In the genomic region with DNA sequence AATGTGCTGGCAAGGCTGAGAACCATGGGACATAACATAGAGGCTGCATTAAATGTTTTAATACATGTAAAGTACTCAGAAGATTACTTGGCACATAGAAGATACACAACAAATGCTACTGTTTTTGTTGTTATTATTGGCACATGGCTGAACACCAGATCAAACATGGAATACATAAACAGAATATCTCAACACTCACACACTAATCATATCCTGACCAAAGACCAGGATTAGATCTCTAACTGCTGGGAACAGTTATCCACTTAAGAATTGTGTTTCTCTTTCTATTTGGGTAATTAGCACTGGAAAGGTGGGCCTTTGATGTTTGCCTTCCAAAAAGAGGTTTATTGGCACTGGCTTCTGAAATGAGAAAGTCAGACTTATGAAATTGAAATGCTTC, we compare ENCODE assay signal across 18 cellular contexts.
DNase-seq lines count a peak whose midpoint lies in the region; ATAC-seq, FAIRE-seq and TF ChIP-seq lines count a peak whose summit lies in the region.
"Had no signal": no experiment of that assay in that cellular context is flagged by ENCODE, and none has a peak within 500 bp of the region (broad histone marks: within the 10 kb centered on the region; RNA-seq: fewer than 3 reads in every experiment).

No MANE protein-coding gene starts in this region.

- intact Hi-C loops in HepG2 (cut with micrococcal nuclease; ENCODE audit: unreplicated experiment) (no loop called here), right lobe of liver (cut with DNase I) (no loop called here)

- peak; percentile 14 for DNase-seq in NCI-H2029 treated with DMSO at 0.1 percent for 48 hours (lab: John Stamatoyannopoulos, UW)
- no peak for DNase-seq in NCI-H2029 (lab: John Stamatoyannopoulos, UW)
- DNase-seq in HepG2 (ENCODE audit: low spot score): no peak
- DNase-seq in right lobe of liver: no peak
- DNase-seq in astrocyte (ENCODE audit: low read depth): no peak
- DNase-seq in SKM-1 treated with dmso at 0.1 percent for 144 hours (lab: John Stamatoyannopoulos, UW; ENCODE audit: unreplicated experiment): no peak
- DNase-seq: 8988T; CD4-positive, alpha-beta memory T cell; DMS153; DMS79; GDM1; GM23248 had no signal

- CTCF ChIA-PET in HepG2 (lab: Yijun Ruan, JAX; ENCODE audit: low intra/inter-chr PET ratio, low total read pairs): no interaction called here

- no peak for TF ChIP-seq CTCF in HepG2 (CRISPR knock-in tag; IDR thresholded peaks at IDR 0.05)
- TF ChIP-seq CTCF in right lobe of liver (IDR thresholded peaks at IDR 0.05): no peak
- no peak for TF ChIP-seq CTCF in astrocyte (IDR thresholded peaks at IDR 0.05; ENCODE audit: insufficient read depth, low read depth, low read length)

- H3K36me3 Mint-ChIP-seq in astrocyte (ENCODE audit: low read depth, unreplicated experiment): no peaks in the 10 kb centered on the region
- H3K36me3 Mint-ChIP-seq: CD14-positive monocyte; CD4-positive, alpha-beta memory T cell had no signal

- H3K27me3 Mint-ChIP-seq in astrocyte (ENCODE audit: low read depth, unreplicated experiment): peaks cover 6% of the 10 kb centered on the region
- H3K27me3 Mint-ChIP-seq: CD4-positive, alpha-beta memory T cell had no signal

- FAIRE-seq in HepG2 (lab: Jason Lieb, UNC): no peak
- FAIRE-seq in astrocyte (lab: Jason Lieb, UNC): peak; percentile 70
- FAIRE-seq: GM12892, GM18507 had no signal

- no peak overlapping the region for H3K4me3 Mint-ChIP-seq in astrocyte (ENCODE audit: unreplicated experiment)
- H3K4me3 Mint-ChIP-seq: CD14-positive monocyte; CD4-positive, alpha-beta memory T cell had no signal

- H3K79me2 ChIP-seq in HepG2 (ENCODE audit: insufficient read depth, low read length): no peaks in the 10 kb centered on the region
- H3K79me2 ChIP-seq in astrocyte (ENCODE audit: insufficient read depth, low read length): no peaks in the 10 kb centered on the region

- H4K20me1 ChIP-seq in HepG2 (ENCODE audit: insufficient read depth, low read length): no peaks in the 10 kb centered on the region
- no peaks in the 10 kb centered on the region for H4K20me1 ChIP-seq in astrocyte (ENCODE audit: insufficient read depth, low read length)
- H4K20me1 ChIP-seq: BLaER1 had no signal

- H3K9ac ChIP-seq in HepG2 (ENCODE audit: insufficient read depth, low read depth, low read length): no peak overlapping the region
- H3K9ac ChIP-seq in astrocyte (ENCODE audit: low read length): no peak overlapping the region
- H3K9ac ChIP-seq: BLaER1, GM23248 had no signal

- POLR2A ChIA-PET in HepG2 (lab: Yijun Ruan, JAX): no interaction called here

- H3K4me1 ChIP-seq in HepG2 (ENCODE audit: insufficient read depth, low read length) (no peaks in the 10 kb centered on the region), right lobe of liver (no peaks in the 10 kb centered on the region), astrocyte (ENCODE audit: insufficient read depth, low read length) (no peaks in the 10 kb centered on the region)
- H3K4me1 ChIP-seq: HAP-1 had no signal

- BruUV-seq in HepG2 (replicated peaks; lab: Mats Ljungman, UMichigan): no TSS peak

- H3K9me3 ChIP-seq in HepG2 (ENCODE audit: low read length): no peaks in the 10 kb centered on the region
- no peaks in the 10 kb centered on the region for H3K9me3 ChIP-seq in right lobe of liver
- no peaks in the 10 kb centered on the region for H3K9me3 ChIP-seq in astrocyte (ENCODE audit: insufficient read depth, low read depth, low read length)
- H3K9me3 ChIP-seq: BLaER1, HAP-1 had no signal

- no peak for TF ChIP-seq RAD21 in HepG2 (CRISPR knock-in tag; IDR thresholded peaks at IDR 0.05)

- H2AFZ ChIP-seq in HepG2 (ENCODE audit: low read length) (no peak overlapping the region), astrocyte (ENCODE audit: low read depth, low read length) (no peak overlapping the region)
- H2AFZ ChIP-seq: GM23248 had no signal

- H3K27me3 ChIP-seq in HepG2 (ENCODE audit: control insufficient read depth in 1 of 2, insufficient read depth in 2 of 2, low read length in 2 of 2) (no peaks in the 10 kb centered on the region), right lobe of liver (no peaks in the 10 kb centered on the region), astrocyte (ENCODE audit: insufficient read depth, low read length) (no peaks in the 10 kb centered on the region)
- H3K27me3 ChIP-seq: BLaER1 had no signal

- no peak for TF ChIP-seq POLR2A in HepG2 (IDR thresholded peaks at IDR 0.05; ENCODE audit: insufficient read depth in 1 of 2, low read depth in 2 of 2, low read length in 2 of 2)
- no peak for TF ChIP-seq POLR2A in right lobe of liver (IDR thresholded peaks at IDR 0.05)

- H3K9me3 Mint-ChIP-seq in astrocyte (ENCODE audit: unreplicated experiment): no peaks in the 10 kb centered on the region

- no peak for TF ChIP-seq EP300 in HepG2 (IDR thresholded peaks at IDR 0.05; ENCODE audit: low read depth in 2 of 2, low read length in 2 of 2)
- no peak for TF ChIP-seq EP300 in HepG2 (CRISPR knock-in tag; IDR thresholded peaks at IDR 0.05; ENCODE audit: borderline replicate concordance)

- H3K4me3 ChIP-seq in HepG2 (replicated peaks in 1 of 3; ENCODE audit: insufficient read depth in 1 of 3, low read depth in 2 of 3, low read length in 3 of 3): no peak overlapping the region
- H3K4me3 ChIP-seq in right lobe of liver: no peak overlapping the region
- H3K4me3 ChIP-seq in astrocyte (ENCODE audit: insufficient read depth, low read depth, low read length): no peak overlapping the region
- H3K4me3 ChIP-seq: BLaER1, GM23248, HAP-1 had no signal

- in situ Hi-C loops in HepG2 (cut with HindIII; ENCODE audit: extremely low pct_ligation_motif_present, low pct_unique_long_range_greater_than_20kb): no loop called here

- no peak overlapping the region for H3K27ac Mint-ChIP-seq in astrocyte (ENCODE audit: unreplicated experiment)
- H3K27ac Mint-ChIP-seq: CD14-positive monocyte; CD4-positive, alpha-beta memory T cell had no signal

- no peak overlapping the region for H3K27ac ChIP-seq in HepG2 (ENCODE audit: extremely low read length, insufficient read depth, low read length)
- no peak overlapping the region for H3K27ac ChIP-seq in right lobe of liver
- no peak overlapping the region for H3K27ac ChIP-seq in astrocyte (ENCODE audit: low read depth, low read length)
- H3K27ac ChIP-seq: BLaER1, GM23248 had no signal

- H3K36me3 ChIP-seq in HepG2 (replicated peaks in 1 of 2; ENCODE audit: control insufficient read depth in 1 of 2, insufficient read depth in 2 of 2, low read length in 2 of 2) (no peaks in the 10 kb centered on the region), right lobe of liver (no peaks in the 10 kb centered on the region), astrocyte (ENCODE audit: insufficient read depth, low read length) (no peaks in the 10 kb centered on the region)
- H3K36me3 ChIP-seq: BLaER1, HAP-1 had no signal

- ATAC-seq in HepG2 (no peak), right lobe of liver (no peak), esophagus mucosa (no peak)

- H3K4me2 ChIP-seq in HepG2 (ENCODE audit: low read depth, low read length) (no peak overlapping the region), astrocyte (ENCODE audit: low read length) (no peak overlapping the region)
- H3K4me2 ChIP-seq: BLaER1 had no signal

- H3K4me1 Mint-ChIP-seq in astrocyte (ENCODE audit: low read depth, unreplicated experiment): no peaks in the 10 kb centered on the region
- H3K4me1 Mint-ChIP-seq: CD14-positive monocyte; CD4-positive, alpha-beta memory T cell had no signal

TF ChIP-seq in HepG2, 621 proteins besides CTCF, POLR2A, EP300 and RAD21:
- TF ChIP-seq ZNF768 (CRISPR knock-in tag; IDR thresholded peaks at IDR 0.05) (no peak), ETV5 (CRISPR knock-in tag; IDR thresholded peaks at IDR 0.05; ENCODE audit: borderline replicate concordance) (no peak), CENPT (CRISPR knock-in tag; IDR thresholded peaks at IDR 0.05; ENCODE audit: low read depth) (no peak), ZNF749 (CRISPR knock-in tag; IDR thresholded peaks at IDR 0.05; ENCODE audit: borderline replicate concordance) (no peak), NFIB (CRISPR knock-in tag; IDR thresholded peaks at IDR 0.05; ENCODE audit: borderline replicate concordance) (no peak)
- TF ChIP-seq, protein P1, sequence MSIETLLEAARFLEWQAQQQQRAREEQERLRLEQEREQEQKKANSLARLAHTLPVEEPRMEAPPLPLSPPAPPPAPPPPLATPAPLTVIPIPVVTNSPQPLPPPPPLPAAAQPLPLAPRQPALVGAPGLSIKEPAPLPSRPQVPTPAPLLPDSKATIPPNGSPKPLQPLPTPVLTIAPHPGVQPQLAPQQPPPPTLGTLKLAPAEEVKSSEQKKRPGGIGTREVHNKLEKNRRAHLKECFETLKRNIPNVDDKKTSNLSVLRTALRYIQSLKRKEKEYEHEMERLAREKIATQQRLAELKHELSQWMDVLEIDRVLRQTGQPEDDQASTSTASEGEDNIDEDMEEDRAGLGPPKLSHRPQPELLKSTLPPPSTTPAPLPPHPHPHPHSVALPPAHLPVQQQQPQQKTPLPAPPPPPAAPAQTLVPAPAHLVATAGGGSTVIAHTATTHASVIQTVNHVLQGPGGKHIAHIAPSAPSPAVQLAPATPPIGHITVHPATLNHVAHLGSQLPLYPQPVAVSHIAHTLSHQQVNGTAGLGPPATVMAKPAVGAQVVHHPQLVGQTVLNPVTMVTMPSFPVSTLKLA (IDR thresholded peaks at IDR 0.05): peak; percentile 26; the same call in 1 of the 2 replicates
